In the genomic region with DNA sequence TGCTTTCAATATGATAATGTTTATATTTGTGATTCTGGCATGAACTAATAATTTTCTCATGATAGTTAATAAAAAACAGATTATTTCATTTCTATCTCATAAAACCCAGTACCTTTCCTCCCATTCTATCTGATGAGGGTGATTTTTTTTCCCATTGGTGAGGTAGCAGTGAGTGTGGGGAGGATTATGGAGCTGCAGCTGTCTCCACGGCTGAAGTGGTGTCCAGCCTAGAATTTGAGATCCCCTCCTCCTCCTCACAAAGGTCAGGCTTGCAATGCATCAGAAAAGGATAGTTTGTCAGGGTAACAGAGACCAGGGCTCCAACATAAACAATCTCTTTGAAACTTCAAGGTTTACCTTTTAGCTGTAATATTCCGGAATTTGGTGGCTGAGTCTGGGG, we compare ENCODE assay signal across 1 cellular context.
TF ChIP-seq lines count a peak whose summit lies in the region.

No MANE protein-coding gene starts in this region.

TF ChIP-seq in IMR-90, 13 proteins besides CTCF, POLR2A, EP300 and RAD21 (continued from another document):
- TF ChIP-seq, protein P1, sequence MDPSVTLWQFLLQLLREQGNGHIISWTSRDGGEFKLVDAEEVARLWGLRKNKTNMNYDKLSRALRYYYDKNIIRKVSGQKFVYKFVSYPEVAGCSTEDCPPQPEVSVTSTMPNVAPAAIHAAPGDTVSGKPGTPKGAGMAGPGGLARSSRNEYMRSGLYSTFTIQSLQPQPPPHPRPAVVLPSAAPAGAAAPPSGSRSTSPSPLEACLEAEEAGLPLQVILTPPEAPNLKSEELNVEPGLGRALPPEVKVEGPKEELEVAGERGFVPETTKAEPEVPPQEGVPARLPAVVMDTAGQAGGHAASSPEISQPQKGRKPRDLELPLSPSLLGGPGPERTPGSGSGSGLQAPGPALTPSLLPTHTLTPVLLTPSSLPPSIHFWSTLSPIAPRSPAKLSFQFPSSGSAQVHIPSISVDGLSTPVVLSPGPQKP (IDR thresholded peaks at IDR 0.05; ENCODE audit: borderline replicate concordance, low read depth, low read length), result no peak
- TF ChIP-seq MXI1 (IDR thresholded peaks at IDR 0.05; ENCODE audit: borderline replicate concordance, low read depth, low read length) (no peak), BHLHE40 (IDR thresholded peaks at IDR 0.05; ENCODE audit: low read depth, low read length) (no peak), FOS (IDR thresholded peaks at IDR 0.05; ENCODE audit: low read depth, low read length) (no peak), CEBPB (IDR thresholded peaks at IDR 0.05; ENCODE audit: low read depth, low read length) (no peak), RCOR1 (IDR thresholded peaks at IDR 0.05; ENCODE audit: insufficient replicate concordance, low read length) (no peak)
- TF ChIP-seq, protein P2, sequence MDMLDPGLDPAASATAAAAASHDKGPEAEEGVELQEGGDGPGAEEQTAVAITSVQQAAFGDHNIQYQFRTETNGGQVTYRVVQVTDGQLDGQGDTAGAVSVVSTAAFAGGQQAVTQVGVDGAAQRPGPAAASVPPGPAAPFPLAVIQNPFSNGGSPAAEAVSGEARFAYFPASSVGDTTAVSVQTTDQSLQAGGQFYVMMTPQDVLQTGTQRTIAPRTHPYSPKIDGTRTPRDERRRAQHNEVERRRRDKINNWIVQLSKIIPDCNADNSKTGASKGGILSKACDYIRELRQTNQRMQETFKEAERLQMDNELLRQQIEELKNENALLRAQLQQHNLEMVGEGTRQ (IDR thresholded peaks at IDR 0.05; ENCODE audit: low read depth, low read length), result no peak
TF ChIP-seq in IMR-90: peak in this region for 0.
